In the genomic region with DNA sequence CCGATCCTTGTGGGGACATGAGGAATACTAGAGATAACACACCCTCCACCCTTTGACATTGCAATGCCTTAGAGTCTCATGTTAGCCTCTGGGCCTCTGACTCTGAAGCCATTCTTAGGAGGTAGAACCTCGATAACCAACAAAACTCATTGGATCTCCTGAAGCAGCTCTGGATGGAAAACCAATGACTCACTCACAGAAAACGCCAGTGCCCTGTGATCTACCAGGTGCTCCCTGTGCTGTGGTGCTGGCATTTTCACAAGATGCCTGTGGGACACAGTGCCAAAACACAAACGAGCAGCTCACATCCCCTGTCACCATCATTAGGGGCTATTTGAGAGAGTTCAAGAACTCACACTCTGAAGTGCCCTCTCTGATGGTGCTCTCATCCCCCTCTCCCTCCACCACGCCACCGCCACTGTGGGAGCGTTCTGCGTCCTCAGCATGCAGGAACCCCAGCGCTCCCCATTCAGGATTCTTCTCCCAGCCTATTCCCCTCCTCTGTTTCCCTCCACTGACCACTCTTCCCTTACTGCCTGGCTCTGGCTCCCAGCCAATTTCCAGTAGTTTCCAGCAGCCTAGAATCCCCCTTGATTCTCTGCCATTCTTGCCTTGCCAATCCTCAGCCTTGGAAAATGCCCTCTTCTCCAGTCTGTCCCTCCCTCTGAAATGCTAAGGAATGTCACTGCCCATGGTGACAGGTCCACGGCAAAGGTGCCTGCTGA, we compare ENCODE assay signal across 1 cellular context.
TF ChIP-seq lines count a peak whose summit lies in the region.

No MANE protein-coding gene starts in this region.

TF ChIP-seq in SK-N-SH, 30 proteins besides CTCF, POLR2A, EP300 and RAD21 (continued from another document):
- TF ChIP-seq MXI1 (IDR thresholded peaks at IDR 0.05; ENCODE audit: low read depth, low read length), result no peak
